1 cellular context compared by ENCODE assay signal in genomic region chr6:110537208-110538123, GRCh38.
TF ChIP-seq lines count a peak whose summit lies in the region.

No MANE protein-coding gene starts in this region.

TF ChIP-seq in SK-N-SH, 30 proteins besides CTCF, POLR2A, EP300 and RAD21 (continued from another document):
- TF ChIP-seq ZBTB33 (IDR thresholded peaks at IDR 0.05; ENCODE audit: borderline replicate concordance, low read depth) (0 out of 2 replicates have a peak, but pooled peaks have one; percentile 28), MEF2A (IDR thresholded peaks at IDR 0.05; ENCODE audit: borderline replicate concordance, low read depth) (0 out of 2 replicates have a peak, but pooled peaks have one; percentile 15), CHD2 (IDR thresholded peaks at IDR 0.05; ENCODE audit: low read length, partially characterized antibody) (no peak), USF1 (IDR thresholded peaks at IDR 0.05; ENCODE audit: borderline replicate concordance, low read depth) (peak; percentile 65; the same call in 1 of the 2 replicates), NRF1 (IDR thresholded peaks at IDR 0.05; ENCODE audit: low read depth, low read length) (no peak), IRF3 (IDR thresholded peaks at IDR 0.05; ENCODE audit: low read depth, low read length) (no peak), TAF1 (IDR thresholded peaks at IDR 0.05; ENCODE audit: borderline replicate concordance, low read depth, low read length) (peak; percentile 25; the same call in 1 of the 2 replicates), RCOR1 (IDR thresholded peaks at IDR 0.05; ENCODE audit: low read length) (no peak), YY1 (IDR thresholded peaks at IDR 0.05; ENCODE audit: low read depth) (no peak), TCF12 (IDR thresholded peaks at IDR 0.05) (peak; percentile 71), FOXM1 (IDR thresholded peaks at IDR 0.05; ENCODE audit: low read depth) (peak; percentile 86), RXRA (IDR thresholded peaks at IDR 0.05; ENCODE audit: borderline replicate concordance, low read depth) (peak; percentile 69; the same call in 1 of the 2 replicates), JUND (IDR thresholded peaks at IDR 0.05) (peak; percentile 97), FOXJ3 (CRISPR knock-in tag; IDR thresholded peaks at IDR 0.05) (no peak), FOSL2 (IDR thresholded peaks at IDR 0.05; ENCODE audit: borderline replicate concordance, low read depth) (peak; percentile 97), NFIC (IDR thresholded peaks at IDR 0.05; ENCODE audit: borderline replicate concordance) (peak; percentile 39; the same call in 1 of the 2 replicates), TEAD4 (IDR thresholded peaks at IDR 0.05; ENCODE audit: borderline replicate concordance, insufficient read depth) (peak; percentile 61), RFX5 (IDR thresholded peaks at IDR 0.05; ENCODE audit: low read length) (no peak), ELF1 (IDR thresholded peaks at IDR 0.05) (no peak), GATA2 (CRISPR knock-in tag; IDR thresholded peaks at IDR 0.05) (no peak), GABPA (IDR thresholded peaks at IDR 0.05; ENCODE audit: low read depth) (no peak), MXI1 (IDR thresholded peaks at IDR 0.05; ENCODE audit: low read depth, low read length) (no peak), USF2 (IDR thresholded peaks at IDR 0.05; ENCODE audit: borderline replicate concordance, low read depth, low read length) (no peak), POLR2AphosphoS5 (IDR thresholded peaks at IDR 0.05; ENCODE audit: low read depth, low read length) (peak; percentile 48; the same call in 1 of the 2 replicates)
